In the genomic region with DNA sequence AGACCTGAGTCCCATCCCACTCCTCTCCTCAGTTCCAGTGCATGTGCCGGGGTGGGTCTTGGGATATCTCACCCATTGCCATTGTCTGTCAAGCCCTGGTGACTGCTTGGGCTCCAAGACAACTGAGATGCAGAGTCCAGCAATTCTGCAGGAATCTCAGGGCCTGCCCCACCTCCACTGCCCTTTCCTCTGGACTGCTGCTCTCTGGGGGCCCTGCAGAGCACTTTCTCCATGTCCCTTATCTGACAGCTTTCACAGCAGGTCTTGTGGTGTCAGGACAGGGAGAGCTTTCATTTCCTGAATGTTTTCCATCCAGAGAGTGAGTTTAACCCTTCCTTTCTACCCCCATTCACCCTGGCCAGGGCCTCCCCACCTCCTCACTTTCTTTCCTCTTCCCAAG, we compare ENCODE assay signal across 21 cellular contexts.
A peak's percentile ranks its signal among the peaks of the same experiment; 100 is the strongest.
DNase-seq lines count a peak whose midpoint lies in the region; ATAC-seq and TF ChIP-seq lines count a peak whose summit lies in the region.
"Had no signal": no experiment of that assay in that cellular context is flagged by ENCODE, and none has a peak within 500 bp of the region (broad histone marks: within the 10 kb centered on the region; RNA-seq: fewer than 3 reads in every experiment).

No MANE protein-coding gene starts in this region.

- H2BK12ac ChIP-seq in neuronal stem cell (ENCODE audit: low read length), result peak overlapping the region; percentile 4

- no peak overlapping the region for H3K23ac ChIP-seq in neuronal stem cell (ENCODE audit: low read depth, low read length, poor library complexity)

- no peak for DNase-seq in DND-41
- no peak for DNase-seq in activated B cell treated with CpG ODN at 0.5 μM for 24 hours
- DNase-seq in neuronal stem cell (ENCODE audit: low spot score), result no peak
- DNase-seq in glutamatergic neuron, result no peak
- DNase-seq: 8988T; ACHN; AML-193; BE2C; CD4-positive, alpha-beta T cell; CD8-positive, alpha-beta memory T cell; DMS 273 treated with DMSO at 0.1 percent for 48 hours; DMS79; GF-D8; H9 had no signal

- WGBS in neuronal stem cell (ENCODE audit: extremely low coverage in 2 of 2, insufficient read length in 2 of 2, insufficient replicate concordance in 1 of 2), 2 donors, result no CpG with 5 or more reads among the region's 1 CpG

- H4K91ac ChIP-seq in neuronal stem cell (ENCODE audit: low read depth, low read length, poor library complexity), result no peak overlapping the region

- H3K9me3 ChIP-seq in DND-41 (ENCODE audit: insufficient read depth, low read length, severe bottlenecking), result peaks cover 6% of the 10 kb centered on the region
- peaks cover 3% of the 10 kb centered on the region in 2 donors for H3K9me3 ChIP-seq in neuronal stem cell (replicated peaks in 1 of 2; ENCODE audit: control insufficient read depth in 2 of 2, insufficient read depth in 1 of 2, low read depth in 1 of 2, low read length in 2 of 2)
- H3K9me3 ChIP-seq: A549, BE2C had no signal

- H3K36me3 ChIP-seq in DND-41 (ENCODE audit: insufficient read depth, low read length) (no peaks in the 10 kb centered on the region), neuronal stem cell (replicated peaks in 1 of 2; ENCODE audit: control insufficient read depth in 2 of 2, insufficient read depth in 2 of 2, low read length in 2 of 2) (no peaks in the 10 kb centered on the region)
- H3K36me3 ChIP-seq: BE2C had no signal

- intact Hi-C loops in activated B cell treated with CpG ODN at 0.5 μM for 24 hours (cut with micrococcal nuclease), result no loop called here

- no peak overlapping the region for H3K9ac ChIP-seq in DND-41 (ENCODE audit: low read depth, low read length)
- no peak overlapping the region for H3K9ac ChIP-seq in neuronal stem cell (ENCODE audit: low read depth, low read length, poor library complexity)
- H3K9ac ChIP-seq: BLaER1 treated with 17β-estradiol and CSF1 and Interleukin-3, amounts not matched to agents 10 nM and 100 nM had no signal

- no peak overlapping the region for H2BK5ac ChIP-seq in neuronal stem cell (ENCODE audit: low read length)

- ATAC-seq in DND-41 (ENCODE audit: insufficient read depth, low read depth) (no peak), activated B cell treated with CpG ODN at 0.5 μM for 24 hours (ENCODE audit: low read depth) (no peak), HG03175 (IDR thresholded peaks at IDR 0.05; ENCODE audit: unreplicated experiment) (no peak), HG03342 (IDR thresholded peaks at IDR 0.05; ENCODE audit: unreplicated experiment) (no peak)
- ATAC-seq: A549, GM23338, HCT116 had no signal

- no peak for TF ChIP-seq CTCF in DND-41 (IDR thresholded peaks at IDR 0.05; ENCODE audit: borderline replicate concordance, extremely low read depth, low read length, poor library complexity, severe bottlenecking)
- TF ChIP-seq CTCF in activated B cell treated with CpG ODN at 0.5 μM for 24 hours (IDR thresholded peaks at IDR 0.05), result no peak
- TF ChIP-seq CTCF in glutamatergic neuron (IDR thresholded peaks at IDR 0.05; ENCODE audit: partially characterized antibody, unreplicated experiment), result no peak

- H3K9me3 Mint-ChIP-seq in activated B cell treated with CpG ODN at 0.5 μM for 24 hours (peaks cover under 1% of the 10 kb centered on the region), glutamatergic neuron (ENCODE audit: unreplicated experiment) (no peaks in the 10 kb centered on the region)
- H3K9me3 Mint-ChIP-seq: GM23338 had no signal

- no peak overlapping the region for H3K14ac ChIP-seq in neuronal stem cell (ENCODE audit: low read length)

- H3K4me1 ChIP-seq in DND-41 (ENCODE audit: insufficient read depth, low read length) (peaks cover 16% of the 10 kb centered on the region), neuronal stem cell (ENCODE audit: control insufficient read depth in 2 of 2, insufficient read depth in 1 of 2, low read depth in 1 of 2, low read length in 2 of 2) (peaks cover 0 to 6% of the 10 kb centered on the region in 2 donors)
- H3K4me1 ChIP-seq: A549, BE2C had no signal

- H2BK120ac ChIP-seq in neuronal stem cell (ENCODE audit: low read depth, low read length), result no peak overlapping the region

- H3K4me3 ChIP-seq in DND-41 (ENCODE audit: low read depth in 1 of 2, low read length in 2 of 2) (no peak overlapping the region), neuronal stem cell (ENCODE audit: low read length in 2 of 2) (no peak overlapping the region)
- H3K4me3 ChIP-seq: A549; BLaER1 treated with 17β-estradiol and CSF1 and Interleukin-3, amounts not matched to agents 10 nM and 100 nM; GM23338 had no signal

- H3K36me3 Mint-ChIP-seq in activated B cell treated with CpG ODN at 0.5 μM for 24 hours (ENCODE audit: low read depth) (no peaks in the 10 kb centered on the region), glutamatergic neuron (ENCODE audit: unreplicated experiment) (peaks cover 8% of the 10 kb centered on the region)
- H3K36me3 Mint-ChIP-seq: CD14-positive monocyte had no signal

- CTCF ChIA-PET in activated B cell treated with CpG ODN at 0.5 μM for 24 hours (lab: Charles Lee), result no interaction called here

- H3K4me1 Mint-ChIP-seq in activated B cell treated with CpG ODN at 0.5 μM for 24 hours, result peaks cover 18% of the 10 kb centered on the region
- H3K4me1 Mint-ChIP-seq in glutamatergic neuron (ENCODE audit: low read depth, unreplicated experiment), result peaks cover 7% of the 10 kb centered on the region
- H3K4me1 Mint-ChIP-seq: GM23338 had no signal

- H3K4me2 ChIP-seq in DND-41 (ENCODE audit: insufficient read depth, low read length), result no peak overlapping the region
- no peak overlapping the region for H3K4me2 ChIP-seq in neuronal stem cell (ENCODE audit: insufficient read depth, low read length, poor library complexity, severe bottlenecking)
- H3K4me2 ChIP-seq: A549, GM23338 had no signal

- peak overlapping the region; percentile 23 for H3K27ac ChIP-seq in DND-41 (ENCODE audit: low read length)
- H3K27ac ChIP-seq in neuronal stem cell (replicated peaks; ENCODE audit: low read length), result no peak overlapping the region
- H3K27ac ChIP-seq: BLaER1 treated with 17β-estradiol and CSF1 and Interleukin-3, amounts not matched to agents 10 nM and 100 nM had no signal

- peak overlapping the region; percentile 95 for H2BK15ac ChIP-seq in neuronal stem cell (ENCODE audit: low read length)

- H3K4me3 Mint-ChIP-seq in activated B cell treated with CpG ODN at 0.5 μM for 24 hours (no peak overlapping the region), glutamatergic neuron (ENCODE audit: unreplicated experiment) (no peak overlapping the region)
- H3K4me3 Mint-ChIP-seq: CD14-positive monocyte; CD4-positive, alpha-beta T cell; CD8-positive, alpha-beta memory T cell; GM23338; H9 had no signal

- peak overlapping the region; percentile 33 for H3K27ac Mint-ChIP-seq in activated B cell treated with CpG ODN at 0.5 μM for 24 hours
- H3K27ac Mint-ChIP-seq in glutamatergic neuron (ENCODE audit: unreplicated experiment), result no peak overlapping the region
- H3K27ac Mint-ChIP-seq: CD14-positive monocyte; CD4-positive, alpha-beta T cell; GM23338; H9 had no signal

- H4K20me1 ChIP-seq in DND-41 (ENCODE audit: insufficient read depth, low read length), result no peaks in the 10 kb centered on the region
- H4K20me1 ChIP-seq: BLaER1 treated with 17β-estradiol and CSF1 and Interleukin-3, amounts not matched to agents 10 nM and 100 nM had no signal

- H3K79me1 ChIP-seq in neuronal stem cell (ENCODE audit: low read depth, low read length), result peaks cover 2% of the 10 kb centered on the region

- H2AK5ac ChIP-seq in neuronal stem cell (ENCODE audit: low read depth, low read length), result no peak overlapping the region

- H3K4ac ChIP-seq in neuronal stem cell (ENCODE audit: low read length), result no peak overlapping the region

- POLR2A ChIA-PET in activated B cell treated with CpG ODN at 0.5 μM for 24 hours (lab: Charles Lee), result no interaction called here

- no peaks in the 10 kb centered on the region for H3K79me2 ChIP-seq in DND-41 (ENCODE audit: insufficient read depth, low read length)

- H2AFZ ChIP-seq in DND-41 (ENCODE audit: low read depth, low read length) (no peak overlapping the region; the same call in 1 of the 2 replicates), neuronal stem cell (ENCODE audit: low read length) (no peak overlapping the region)
- H2AFZ ChIP-seq: GM23338 had no signal

- H3K27me3 ChIP-seq in DND-41 (ENCODE audit: insufficient read depth, low read length, poor library complexity) (no peaks in the 10 kb centered on the region), neuronal stem cell (ENCODE audit: control insufficient read depth in 3 of 3, insufficient read depth in 3 of 3, low read depth in 1 of 3, low read length in 3 of 3) (no peaks in the 10 kb centered on the region)
- H3K27me3 ChIP-seq: BE2C; BLaER1 treated with 17β-estradiol and CSF1 and Interleukin-3, amounts not matched to agents 10 nM and 100 nM had no signal

- H3K27me3 Mint-ChIP-seq in activated B cell treated with CpG ODN at 0.5 μM for 24 hours, result peaks cover 6% of the 10 kb centered on the region
- peaks cover 1% of the 10 kb centered on the region for H3K27me3 Mint-ChIP-seq in glutamatergic neuron (ENCODE audit: unreplicated experiment)
- H3K27me3 Mint-ChIP-seq: CD4-positive, alpha-beta T cell; CD8-positive, alpha-beta memory T cell had no signal

- H4K8ac ChIP-seq in neuronal stem cell (ENCODE audit: low read depth, low read length), result no peak overlapping the region

- H3K18ac ChIP-seq in neuronal stem cell (ENCODE audit: low read length), result peak overlapping the region; percentile 70
